In genomic region chr18:30446605-30447004, GRCh38 we compare ENCODE assay signal across 21 cellular contexts.
"Had no signal": no experiment of that assay in that cellular context is flagged by ENCODE, and none has a peak within 500 bp of the region (broad histone marks: within the 10 kb centered on the region; RNA-seq: fewer than 3 reads in every experiment).

No MANE protein-coding gene starts in this region.

- H3K4me3 ChIP-seq: K562, SJCRH30 had no signal

- H3K27ac Mint-ChIP-seq: IgD-negative memory B cell had no signal

- H3K4me1 Mint-ChIP-seq: IgD-negative memory B cell had no signal

- H3K27me3 Mint-ChIP-seq: IgD-negative memory B cell had no signal

- H3K9me3 ChIP-seq: SJCRH30 had no signal

- H3K36me3 Mint-ChIP-seq: IgD-negative memory B cell had no signal

- H3K36me3 ChIP-seq: SJCRH30 had no signal

- H3K4me2 ChIP-seq: KMS-11 had no signal

- H3K27me3 ChIP-seq: SJCRH30 had no signal

- DNase-seq: MM.1S, NCI-H1092 treated with DMSO at 0.1 percent for 48 hours, NCI-H1436, NCI-H187, NCI-H2029, NCI-H2081 treated with DMSO at 0.1 percent for 48 hours, NCI-H2171, NCI-H226, NCI-H446, NCI-H510A, NCI-H524 treated with DMSO at 0.1 percent for 48 hours, NCI-H69, NCI-H774, RPMI8226, SHP77 treated with DMSO at 0.1 percent for 48 hours, SJCRH30 had no signal

- H3K9ac ChIP-seq: KMS-11 had no signal

- H3K27ac ChIP-seq: HL-60, KMS-11, SJCRH30 had no signal

- H3K4me1 ChIP-seq: SJCRH30 had no signal

- ATAC-seq: K562, SK-N-SH treated with all-trans-retinoic acid at 6 μM for 48 hours had no signal

- H3K4me3 Mint-ChIP-seq: IgD-negative memory B cell had no signal
